In the genomic region with DNA sequence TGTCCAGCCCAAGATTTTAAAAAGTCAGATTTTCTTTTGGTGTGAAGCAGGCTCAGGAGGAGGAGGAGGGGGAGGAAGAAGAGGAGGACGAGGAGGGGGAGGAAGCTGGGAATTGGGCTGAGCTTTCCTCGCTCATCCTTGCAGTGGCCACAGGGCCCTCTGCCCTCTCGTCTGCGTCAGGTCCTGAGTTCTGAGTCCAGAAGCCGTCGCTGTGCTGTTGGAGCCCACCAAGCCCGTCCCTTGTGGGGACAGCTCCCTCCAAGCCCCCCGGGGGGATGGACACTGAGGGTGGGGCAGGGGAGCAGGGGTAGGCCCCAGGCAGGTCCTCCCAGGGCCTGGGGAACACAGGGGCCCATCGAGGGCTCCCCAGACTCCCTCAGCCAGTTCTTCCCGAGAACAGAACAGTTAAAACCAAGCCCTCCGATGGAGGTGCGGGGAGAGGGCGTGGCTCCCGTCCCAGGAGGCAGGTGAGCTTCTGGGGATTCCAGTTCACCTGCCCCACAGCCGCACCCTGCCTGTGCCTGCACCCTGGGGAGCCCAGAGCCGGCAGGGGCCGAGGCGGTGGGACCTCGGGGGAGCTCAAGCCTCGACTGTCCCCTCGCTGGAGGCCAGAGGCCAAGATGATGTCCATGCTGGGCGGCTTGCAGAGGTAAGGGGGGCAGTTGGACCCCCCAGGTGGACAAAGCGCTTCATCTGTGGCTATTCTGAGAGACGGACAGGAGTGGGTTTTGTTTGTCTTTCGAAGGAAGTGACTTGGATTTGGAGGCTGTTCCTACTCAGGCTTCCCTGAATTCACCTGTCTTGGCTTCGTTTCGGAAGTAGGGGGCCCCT, we compare ENCODE assay signal across 22 cellular contexts. TPM values are rescaled to one million over a fixed set of nuclear protein-coding genes. Genes with fewer than 3 reads are reported as not detected.
DNase-seq lines count a peak whose midpoint lies in the region; ATAC-seq and TF ChIP-seq lines count a peak whose summit lies in the region.
"Had no signal": no experiment of that assay in that cellular context is flagged by ENCODE, and none has a peak within 500 bp of the region (broad histone marks: within the 10 kb centered on the region; RNA-seq: fewer than 3 reads in every experiment).

A gene (plus strand): TSS at position 487 of the 831 bp plus-strand sequence. CDS start 134 bp downstream, at position 621.

- intact Hi-C loops in left colon (cut with DNase I, micrococcal nuclease): no loop called here

- no peaks in the 10 kb centered on the region for H3K9me3 Mint-ChIP-seq in stimulated activated effector memory CD8-positive, alpha-beta T cell treated with anti-CD3 and anti-CD28 coated beads, Interleukin-12 subunit alpha, Interleukin-12 subunit beta, amount 100 ng/mL, for 72 hours
- H3K9me3 Mint-ChIP-seq: activated naive CD4-positive, alpha-beta T cell treated with anti-CD3 and anti-CD28 coated beads, Interleukin-2, amount 50 U/mL, for 72 hours had no signal

- no peak for TF ChIP-seq POLR2A in erythroblast (IDR thresholded peaks at IDR 0.05; ENCODE audit: low read length)

- DNase-seq in activated T-cell treated with anti-CD3 and anti-CD28 coated beads, Interleukin-2, amount 50 U/mL, for 1 hour: peak; percentile 9
- DNase-seq in activated T-cell treated with anti-CD3 and anti-CD28 coated beads for 4 hours (no peak), HuH-7.5 (ENCODE audit: low spot score) (peak; percentile 9), left colon (peak; percentile 73 to 84), erythroblast (lab: John Stamatoyannopoulos, UW) (no peak), NCI-H82 treated with DMSO at 0.1 percent for 48 hours (lab: John Stamatoyannopoulos, UW; ENCODE audit: unreplicated experiment) (no peak), DMS53 (lab: John Stamatoyannopoulos, UW) (no peak)
- peak in 1 of 2 donors; percentile 42 for DNase-seq in stimulated activated effector memory CD8-positive, alpha-beta T cell treated with anti-CD3 and anti-CD28 coated beads, Interleukin-12 subunit alpha, Interleukin-12 subunit beta, amount 100 ng/mL, for 72 hours (ENCODE audit: low spot score in 2 of 2)
- DNase-seq: ACHN; activated CD4-positive, alpha-beta T cell treated with anti-CD3 and anti-CD28 coated beads for 4 hours; activated T-cell treated with anti-CD3 and anti-CD28 coated beads, Interleukin-2, amount 50 U/mL, for 24 hours; DMS79 treated with DMSO at 0.1 percent for 48 hours; foreskin keratinocyte; H9; KBM-7; NCI-H1105; NCI-H748 treated with DMSO at 0.1 percent for 48 hours; stimulated activated naive CD8-positive, alpha-beta T cell treated with anti-CD3 and anti-CD28 coated beads, Interleukin-15, Interleukin-2, amounts not matched to agents 100 U/mL and 50 U/mL, for 24 hours had no signal

- H3K4me1 Mint-ChIP-seq in stimulated activated effector memory CD8-positive, alpha-beta T cell treated with anti-CD3 and anti-CD28 coated beads, Interleukin-12 subunit alpha, Interleukin-12 subunit beta, amount 100 ng/mL, for 72 hours: peaks cover 16% of the 10 kb centered on the region

- peaks cover 11% of the 10 kb centered on the region for H3K36me3 Mint-ChIP-seq in stimulated activated effector memory CD8-positive, alpha-beta T cell treated with anti-CD3 and anti-CD28 coated beads, Interleukin-12 subunit alpha, Interleukin-12 subunit beta, amount 100 ng/mL, for 72 hours

- peak within 1 kb of the TSS; percentile 52 for H3K27ac Mint-ChIP-seq in stimulated activated effector memory CD8-positive, alpha-beta T cell treated with anti-CD3 and anti-CD28 coated beads, Interleukin-12 subunit alpha, Interleukin-12 subunit beta, amount 100 ng/mL, for 72 hours
- H3K27ac Mint-ChIP-seq: activated naive CD4-positive, alpha-beta T cell treated with anti-CD3 and anti-CD28 coated beads, Interleukin-2, amount 50 U/mL, for 72 hours; activated T-cell treated with anti-CD3 and anti-CD28 coated beads, Interleukin-2, amount 50 U/mL, for 24 hours; CD4-positive, alpha-beta T cell had no signal

- no peak within 1 kb of the TSS for H3K4me3 Mint-ChIP-seq in stimulated activated effector memory CD8-positive, alpha-beta T cell treated with anti-CD3 and anti-CD28 coated beads, Interleukin-12 subunit alpha, Interleukin-12 subunit beta, amount 100 ng/mL, for 72 hours
- H3K4me3 Mint-ChIP-seq: activated T-cell treated with anti-CD3 and anti-CD28 coated beads, Interleukin-2, amount 50 U/mL, for 24 hours; CD4-positive, alpha-beta T cell; H9 had no signal

- peak; percentile 51 for ATAC-seq in left colon
- ATAC-seq in stimulated activated effector memory CD8-positive, alpha-beta T cell treated with anti-CD3 and anti-CD28 coated beads, Interleukin-12 subunit alpha, Interleukin-12 subunit beta, amount 100 ng/mL, for 72 hours: no peak
- ATAC-seq: activated naive CD4-positive, alpha-beta T cell treated with anti-CD3 and anti-CD28 coated beads, Interleukin-2, amount 50 U/mL, for 72 hours; foreskin keratinocyte; Panc1; right lobe of liver; stimulated activated naive CD8-positive, alpha-beta T cell treated with anti-CD3 and anti-CD28 coated beads, Interleukin-15, Interleukin-2, amounts not matched to agents 100 U/mL and 50 U/mL, for 24 hours had no signal

RNA-seq across cellular contexts. Expression of the gene that starts here (rescaled TPM):
- 10 to 100 TPM; 50.8 to 69.8 TPM for total RNA-seq in left colon
- total RNA-seq: foreskin keratinocyte had no signal

Comparison
In these comparisons a context has a peak if more than half of its experiments do, and no peak if none do; other contexts are left out.
1. DNase-seq: peak in activated T-cell treated with anti-CD3 and anti-CD28 coated beads, Interleukin-2, amount 50 U/mL, for 1 hour (single experiment), HuH-7.5 (single experiment) and left colon (2 of 2); none in activated T-cell treated with anti-CD3 and anti-CD28 coated beads for 4 hours (single experiment), erythroblast (0 of 2), NCI-H82 treated with DMSO at 0.1 percent for 48 hours (single experiment) and DMS53 (single experiment).